ENCODE assay signal across 2 cellular contexts in the genomic region with DNA sequence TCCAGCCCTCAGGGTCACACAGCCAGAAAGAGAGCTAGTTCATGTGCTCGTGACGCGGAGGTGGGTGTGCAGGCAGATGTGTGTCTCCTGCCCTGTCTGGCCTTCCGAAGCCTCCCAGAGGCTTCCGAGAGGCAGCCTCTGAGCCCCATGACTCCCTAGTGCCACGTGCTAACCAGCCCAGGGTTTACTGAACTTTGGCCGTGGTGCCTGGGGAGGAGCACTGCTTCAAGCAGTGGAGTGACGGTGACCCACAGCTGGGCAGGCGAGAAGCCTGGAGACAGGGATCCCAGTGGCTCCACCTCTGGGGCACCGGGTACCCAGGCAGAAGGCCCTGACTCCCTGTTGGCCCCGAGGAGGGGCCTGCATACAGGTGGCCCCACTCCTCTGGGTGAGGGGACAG. TPM values are rescaled to one million over a fixed set of nuclear protein-coding genes. Genes with fewer than 3 reads are reported as not detected.
"Had no signal": no experiment of that assay in that cellular context is flagged by ENCODE, and none has a peak within 500 bp of the region (broad histone marks: within the 10 kb centered on the region; RNA-seq: fewer than 3 reads in every experiment).

No MANE protein-coding gene starts in this region.

RNA-seq across cellular contexts. Expression of a gene that starts 18.1 kb away (rescaled TPM):
- total RNA-seq: bronchial epithelial cell had no signal
- polyA plus RNA-seq: cardiac muscle cell had no signal
